Comparison of ENCODE assay signal across 1 cellular context in the genomic region with DNA sequence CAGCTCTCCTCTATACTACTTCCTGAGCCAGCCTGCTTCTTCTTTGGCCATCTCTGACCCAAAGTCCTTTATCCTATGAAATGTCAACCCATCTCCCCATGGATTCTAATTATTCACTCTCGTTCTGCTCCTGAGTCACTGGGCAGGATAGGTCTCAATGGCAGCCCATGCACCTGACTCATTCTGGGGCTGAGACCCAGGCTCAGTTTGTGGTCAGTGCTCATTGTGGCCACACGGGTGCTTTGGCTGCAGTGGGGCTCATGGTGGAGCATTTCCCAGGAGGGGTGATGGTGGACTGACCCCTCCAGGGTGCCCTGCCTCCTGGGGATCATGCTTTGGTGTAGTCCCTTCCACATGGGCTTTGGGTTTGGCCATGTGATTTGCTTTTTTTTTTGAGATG.
TF ChIP-seq lines count a peak whose summit lies in the region.

No MANE protein-coding gene starts in this region.

TF ChIP-seq in H1, 55 proteins besides CTCF, POLR2A, EP300 and RAD21 (continued from another document):
- TF ChIP-seq CBX8 (IDR thresholded peaks at IDR 0.05; ENCODE audit: borderline replicate concordance, low read depth, low read length): no peak
